ENCODE assay signal across 8 cellular contexts in the genomic region with DNA sequence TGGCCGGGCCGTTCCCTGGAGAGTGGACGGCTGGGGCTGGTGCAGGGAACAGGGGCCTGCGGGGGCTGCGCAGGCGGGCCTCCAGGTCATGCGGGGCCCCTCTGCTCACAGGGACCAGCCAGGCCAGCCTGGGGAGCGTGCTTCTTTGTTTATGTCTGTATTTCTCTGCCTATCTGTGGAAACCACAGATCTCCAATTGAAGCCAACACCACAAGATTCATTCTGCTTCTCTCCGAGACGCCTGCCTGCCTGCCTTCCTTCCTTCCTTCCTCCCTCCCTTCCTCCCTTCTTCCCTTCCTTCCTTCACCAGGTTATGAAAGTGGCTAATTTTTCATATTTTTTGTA. TPM values are rescaled to one million over a fixed set of nuclear protein-coding genes. Genes with fewer than 3 reads are reported as not detected.
DNase-seq lines count a peak whose midpoint lies in the region; ATAC-seq and TF ChIP-seq lines count a peak whose summit lies in the region.

No MANE protein-coding gene starts in this region.

- in situ Hi-C loops in brain microvascular endothelial cell (cut with HindIII; ENCODE audit: low pct_ligation_motif_present, low sequenced_read_pairs) = no loop called here

- DNase-seq in brain microvascular endothelial cell (no peak), osteocyte (ENCODE audit: extremely low spot score, unreplicated experiment) (no peak), NCI-H774 (lab: John Stamatoyannopoulos, UW) (no peak), left ventricle myocardium superior (no peak)

- ATAC-seq in HG03139 (IDR thresholded peaks at IDR 0.05; ENCODE audit: unreplicated experiment) (peak; percentile 6), HG03045 (IDR thresholded peaks at IDR 0.05; ENCODE audit: unreplicated experiment) (no peak), HG03439 (IDR thresholded peaks at IDR 0.05; ENCODE audit: unreplicated experiment) (no peak), left ventricle myocardium superior (no peak)

- peaks cover 24% of the 10 kb centered on the region for H3K4me1 Mint-ChIP-seq in osteocyte (ENCODE audit: unreplicated experiment)

- H3K27me3 ChIP-seq in brain microvascular endothelial cell (replicated peaks) = no peaks in the 10 kb centered on the region

- intact Hi-C loops in left ventricle myocardium superior (cut with micrococcal nuclease) = loop anchor here (5.0 to 10.0 kb wide), 2 partner anchors 41 to 74 kb away; a partner anchor contains a TSS

- peak overlapping the region; percentile 26 for H3K4me3 Mint-ChIP-seq in osteocyte (ENCODE audit: unreplicated experiment)

- H3K36me3 Mint-ChIP-seq in osteocyte (ENCODE audit: unreplicated experiment) = peaks cover 20% of the 10 kb centered on the region

- H3K27me3 Mint-ChIP-seq in osteocyte (ENCODE audit: unreplicated experiment) = no peaks in the 10 kb centered on the region

- peak overlapping the region; percentile 31 for H3K27ac Mint-ChIP-seq in osteocyte (ENCODE audit: unreplicated experiment)

- no peak for TF ChIP-seq CTCF in GM12875 (IDR thresholded peaks at IDR 0.05; ENCODE audit: borderline replicate concordance, insufficient read depth, low read depth, low read length)
- TF ChIP-seq CTCF in brain microvascular endothelial cell (IDR thresholded peaks at IDR 0.05; ENCODE audit: low read depth, low read length, missing control alignments) = no peak
- no peak for TF ChIP-seq CTCF in osteocyte (IDR thresholded peaks at IDR 0.05)

- peak overlapping the region; percentile 44 for H3K4me3 ChIP-seq in GM12875 (ENCODE audit: low read depth, low read length)
- H3K4me3 ChIP-seq in brain microvascular endothelial cell (ENCODE audit: low read depth, low read length) = peak overlapping the region; percentile 58

- H3K36me3 ChIP-seq in brain microvascular endothelial cell (replicated peaks) = peaks cover 17% of the 10 kb centered on the region

- no peaks in the 10 kb centered on the region for H3K9me3 Mint-ChIP-seq in osteocyte (ENCODE audit: unreplicated experiment)

- H3K27ac ChIP-seq in brain microvascular endothelial cell = no peak overlapping the region

RNA-seq across cellular contexts. Expression of a gene that starts 39.9 kb away (rescaled TPM):
- total RNA-seq in osteocyte (267 and 289 TPM in 2 replicates), left ventricle myocardium superior (75.4 TPM)

RNA-seq across cellular contexts. Expression of a gene that starts 56.8 kb away (rescaled TPM):
- total RNA-seq in osteocyte (1.1 and 1.4 TPM in 2 replicates), left ventricle myocardium superior (0.40 TPM)
